24 cellular contexts compared by ENCODE assay signal in genomic region chr19:11363881-11364280, GRCh38.
"Had no signal": no experiment of that assay in that cellular context is flagged by ENCODE, and none has a peak within 500 bp of the region (broad histone marks: within the 10 kb centered on the region; RNA-seq: fewer than 3 reads in every experiment).

No MANE protein-coding gene starts in this region.

- DNase-seq: colonic mucosa; cortex of kidney; dermis blood vessel endothelial cell; dorsolateral prefrontal cortex; effector CD4-positive, alpha-beta T cell; effector CD8-positive, alpha-beta T cell; effector memory CD4-positive, alpha-beta T cell; effector memory CD8-positive, alpha-beta T cell; endodermal cell; erythroblast; esophagus squamous epithelium; foreskin fibroblast; foreskin keratinocyte; foreskin melanocyte; gastrocnemius medialis; glutamatergic neuron; head of caudate nucleus; heart left ventricle; heart right ventricle had no signal

- H3K27me3 Mint-ChIP-seq: dendritic cell treated with granulocyte-macrophage colony-stimulating factor and Interleukin-4, amounts not matched to agents 40 ng/mL and 50 ng/mL, for 4 days; effector memory CD8-positive, alpha-beta T cell had no signal

- H3K4me1 Mint-ChIP-seq: endodermal cell had no signal

- H3K9me3 ChIP-seq: colonic mucosa, esophagus muscularis mucosa, esophagus squamous epithelium, gastrocnemius medialis, gastroesophageal sphincter, heart left ventricle, heart right ventricle had no signal

- H3K27ac Mint-ChIP-seq: dendritic cell treated with granulocyte-macrophage colony-stimulating factor and Interleukin-4, amounts not matched to agents 40 ng/mL and 50 ng/mL, for 4 days; effector memory CD8-positive, alpha-beta T cell; endodermal cell had no signal

- H3K27me3 ChIP-seq: colonic mucosa, dorsolateral prefrontal cortex, esophagus muscularis mucosa, esophagus squamous epithelium, foreskin keratinocyte, gastrocnemius medialis, gastroesophageal sphincter, heart left ventricle, heart right ventricle had no signal

- H3K4me3 ChIP-seq: colonic mucosa, coronary artery, dorsolateral prefrontal cortex, esophagus muscularis mucosa, esophagus squamous epithelium, gastrocnemius medialis, gastroesophageal sphincter, heart left ventricle, heart right ventricle had no signal

- H3K9me3 Mint-ChIP-seq: dendritic cell treated with granulocyte-macrophage colony-stimulating factor and Interleukin-4, amounts not matched to agents 40 ng/mL and 50 ng/mL, for 4 days; effector memory CD8-positive, alpha-beta T cell; endodermal cell had no signal

- H3K4me3 Mint-ChIP-seq: dendritic cell treated with granulocyte-macrophage colony-stimulating factor and Interleukin-4, amounts not matched to agents 40 ng/mL and 50 ng/mL, for 4 days; effector memory CD8-positive, alpha-beta T cell; endodermal cell had no signal

- H3K4me1 ChIP-seq: colonic mucosa, foreskin keratinocyte, gastrocnemius medialis had no signal

- H3K27ac ChIP-seq: colonic mucosa, coronary artery, epithelial cell of prostate, esophagus muscularis mucosa, esophagus squamous epithelium, foreskin keratinocyte, gastrocnemius medialis, gastroesophageal sphincter, heart left ventricle, heart right ventricle had no signal

- H3K36me3 ChIP-seq: colonic mucosa had no signal
